1 cellular context compared by ENCODE assay signal in genomic region chr3:50238549-50239026, GRCh38.
TF ChIP-seq lines count a peak whose summit lies in the region.

No MANE protein-coding gene starts in this region.

TF ChIP-seq in H1, 55 proteins besides CTCF, POLR2A, EP300 and RAD21:
- TF ChIP-seq, protein P1, sequence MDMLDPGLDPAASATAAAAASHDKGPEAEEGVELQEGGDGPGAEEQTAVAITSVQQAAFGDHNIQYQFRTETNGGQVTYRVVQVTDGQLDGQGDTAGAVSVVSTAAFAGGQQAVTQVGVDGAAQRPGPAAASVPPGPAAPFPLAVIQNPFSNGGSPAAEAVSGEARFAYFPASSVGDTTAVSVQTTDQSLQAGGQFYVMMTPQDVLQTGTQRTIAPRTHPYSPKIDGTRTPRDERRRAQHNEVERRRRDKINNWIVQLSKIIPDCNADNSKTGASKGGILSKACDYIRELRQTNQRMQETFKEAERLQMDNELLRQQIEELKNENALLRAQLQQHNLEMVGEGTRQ (IDR thresholded peaks at IDR 0.05; ENCODE audit: low read length), result no peak
- TF ChIP-seq HDAC2 (IDR thresholded peaks at IDR 0.05; ENCODE audit: borderline replicate concordance in 1 of 2, low read depth in 2 of 2, low read length in 2 of 2) (no peak), BCL11A (IDR thresholded peaks at IDR 0.05; ENCODE audit: low read depth in 2 of 2, low read length in 2 of 2) (no peak), SUZ12 (IDR thresholded peaks at IDR 0.05; ENCODE audit: low read length) (no peak), KDM5A (IDR thresholded peaks at IDR 0.05; ENCODE audit: low read length) (no peak), CHD1 (IDR thresholded peaks at IDR 0.05; ENCODE audit: low read depth, low read length) (no peak), HDAC6 (IDR thresholded peaks at IDR 0.05; ENCODE audit: low read depth, low read length) (no peak), KDM4A (IDR thresholded peaks at IDR 0.05; ENCODE audit: low read depth, low read length, severe bottlenecking) (no peak), CBX8 (IDR thresholded peaks at IDR 0.05; ENCODE audit: borderline replicate concordance, low read depth, low read length) (no peak), RFX5 (IDR thresholded peaks at IDR 0.05; ENCODE audit: borderline replicate concordance, low read depth, low read length) (no peak), JUN (IDR thresholded peaks at IDR 0.05; ENCODE audit: low read depth, low read length) (no peak), PHF8 (conservative IDR thresholded peaks at IDR 0.05; ENCODE audit: low read depth, low read length) (no peak), EGR1 (IDR thresholded peaks at IDR 0.05; ENCODE audit: borderline replicate concordance, low read depth, low read length) (no peak), SIRT6 (IDR thresholded peaks at IDR 0.05; ENCODE audit: low read length) (no peak), CBX5 (IDR thresholded peaks at IDR 0.05; ENCODE audit: low read depth, low read length) (no peak), BACH1 (IDR thresholded peaks at IDR 0.05; ENCODE audit: low read length) (no peak), SIN3A (conservative IDR thresholded peaks at IDR 0.05 in 1 of 2, IDR thresholded peaks at IDR 0.05 in 1 of 2; ENCODE audit: low read depth in 1 of 2, low read length in 2 of 2) (no peak), SRF (IDR thresholded peaks at IDR 0.05; ENCODE audit: low read depth, low read length) (no peak)
